1 cellular context compared by ENCODE assay signal in genomic region chr20:63434599-63435378, GRCh38.
TF ChIP-seq lines count a peak whose summit lies in the region.

No MANE protein-coding gene starts in this region.

TF ChIP-seq in HCT116, 20 proteins besides CTCF, POLR2A, EP300 and RAD21 (continued from another document):
- TF ChIP-seq REST (IDR thresholded peaks at IDR 0.05; ENCODE audit: low read depth) (no peak), JUND (IDR thresholded peaks at IDR 0.05) (no peak), TCF7L2 (IDR thresholded peaks at IDR 0.05; ENCODE audit: borderline replicate concordance, extremely low read depth, insufficient read depth, insufficient read length) (no peak), FOSL1 (IDR thresholded peaks at IDR 0.05; ENCODE audit: low read depth) (no peak)
TF ChIP-seq in HCT116: peak in this region for 0.
